Comparison of ENCODE assay signal across 8 cellular contexts in genomic region chr16:75471723-75472634, GRCh38. TPM values are rescaled to one million over a fixed set of nuclear protein-coding genes. Genes with fewer than 3 reads are reported as not detected.
A peak's percentile ranks its signal among the peaks of the same experiment; 100 is the strongest.
DNase-seq lines count a peak whose midpoint lies in the region; ATAC-seq, FAIRE-seq and TF ChIP-seq lines count a peak whose summit lies in the region.

No MANE protein-coding gene starts in this region.

- H3K36me3 ChIP-seq in K562 (ENCODE audit: control insufficient read depth, insufficient read depth, low read length) = no peaks in the 10 kb centered on the region
- H3K36me3 ChIP-seq in iPS-15b (ENCODE audit: control insufficient read depth, insufficient read depth, low read length) = no peaks in the 10 kb centered on the region
- no peaks in the 10 kb centered on the region for H3K36me3 ChIP-seq in gastrocnemius medialis

- TF ChIP-seq POLR2A in K562 (conservative IDR thresholded peaks at IDR 0.05) (no peak), gastrocnemius medialis (IDR thresholded peaks at IDR 0.05) (no peak)

- no peaks in the 10 kb centered on the region for H3K9me1 ChIP-seq in K562 (ENCODE audit: control insufficient read depth, insufficient read depth, low read length)

- no peak overlapping the region for H3K4me3 ChIP-seq in K562
- H3K4me3 ChIP-seq in iPS-15b (ENCODE audit: low read depth, low read length) = peak overlapping the region; percentile 5
- H3K4me3 ChIP-seq in gastrocnemius medialis = no peak overlapping the region

- H3K27ac ChIP-seq in K562 (ENCODE audit: extremely low read depth, low read depth, low read length) (no peak overlapping the region), gastrocnemius medialis (no peak overlapping the region)

- no peak for TF ChIP-seq EP300 in K562 (IDR thresholded peaks at IDR 0.05; ENCODE audit: low read length)

- no peaks in the 10 kb centered on the region; the same call in 1 of the 2 replicates for H4K20me1 ChIP-seq in K562 (replicated peaks; ENCODE audit: control insufficient read depth, insufficient read depth, low read length)

- H3K4me1 ChIP-seq in K562 (replicated peaks in 1 of 2; ENCODE audit: control insufficient read depth in 2 of 2, insufficient read depth in 2 of 2, low read length in 2 of 2) (no peaks in the 10 kb centered on the region), iPS-15b (ENCODE audit: control insufficient read depth, insufficient read depth, low read length) (peaks cover 12% of the 10 kb centered on the region), gastrocnemius medialis (no peaks in the 10 kb centered on the region)

- 5% methylated on average over 9 of the region's 10 CpGs for WGBS in K562 (ENCODE audit: insufficient coverage, low coverage, missing lambda C conversion rate)

- TF ChIP-seq CTCF in K562 (IDR thresholded peaks at IDR 0.05 in 2 of 3, conservative IDR thresholded peaks at IDR 0.05 in 1 of 3; ENCODE audit: insufficient read depth in 2 of 3, low read depth in 1 of 3, low read length in 3 of 3) (peak; percentile 81 to 86 (median 86)), gastrocnemius medialis (IDR thresholded peaks at IDR 0.05 in 4 of 5, conservative IDR thresholded peaks at IDR 0.05 in 1 of 5) (peak; percentile 58 to 76 (median 72))

- no peak overlapping the region for H2AFZ ChIP-seq in K562 (ENCODE audit: low read depth, low read length)

- no peak overlapping the region for H3K9ac ChIP-seq in K562 (ENCODE audit: insufficient read depth in 1 of 2, low read depth in 2 of 2, low read length in 2 of 2)
- H3K9ac ChIP-seq in iPS-15b (ENCODE audit: low read depth, low read length) = no peak overlapping the region

- no peaks in the 10 kb centered on the region for H3K79me2 ChIP-seq in K562 (ENCODE audit: control insufficient read depth, insufficient read depth, low read length)

- intact Hi-C loops in K562 (cut with micrococcal nuclease) = loop anchor here (1.0 to 2.0 kb wide), 3 partner anchors 45 to 292 kb away; no protein-coding TSS in a partner anchor
- intact Hi-C loops in gastrocnemius medialis (cut with DNase I; ENCODE audit: low total_unique reads) = loop anchor here (1.0 to 5.0 kb wide), 2 partner anchors 45 to 290 kb away; no protein-coding TSS in a partner anchor

- no peak overlapping the region for H3K4me2 ChIP-seq in K562 (ENCODE audit: insufficient read depth, low read length)

- H3K9me3 ChIP-seq in K562 (replicated peaks; ENCODE audit: control insufficient read depth, insufficient read depth, low read depth, low read length) (no peaks in the 10 kb centered on the region), iPS-15b (ENCODE audit: control insufficient read depth, insufficient read depth, low read length) (no peaks in the 10 kb centered on the region), gastrocnemius medialis (no peaks in the 10 kb centered on the region)

- peaks cover 4 to 9% of the 10 kb centered on the region in 2 experiments; a peak in 3 of 5 replicates for H3K27me3 ChIP-seq in K562 (ENCODE audit: control insufficient read depth in 2 of 2, insufficient read depth in 2 of 2, low read length in 2 of 2)
- no peaks in the 10 kb centered on the region for H3K27me3 ChIP-seq in iPS-15b (ENCODE audit: control insufficient read depth, insufficient read depth, low read length)
- no peaks in the 10 kb centered on the region for H3K27me3 ChIP-seq in gastrocnemius medialis

- ATAC-seq in GM19467 (IDR thresholded peaks at IDR 0.05; ENCODE audit: unreplicated experiment) (peak; percentile 69), K562 (peak; percentile 98), gastrocnemius medialis (peak; percentile 97 to 99)

- DNase-seq in Daoy (ENCODE audit: low read depth) (peak; percentile 38), HUDEP-2 (lab: John Stamatoyannopoulos, UW; ENCODE audit: unreplicated experiment in 76 of 76) (peak in 39 of 76 experiments; percentile 1 to 63 (median 28)), OCI-M1 (lab: John Stamatoyannopoulos, UW) (peak; percentile 80), K562 (ENCODE audit: extremely low read depth in 1 of 4, low spot score in 3 of 4) (peak; percentile 71 to 79 (median 73)), gastrocnemius medialis (peak; percentile 37 to 39), GOT3 (lab: John Stamatoyannopoulos, UW) (no peak)

- in situ Hi-C loops in K562 (cut with MboI) = loop anchor here (10.0 kb wide), 1 partner anchor 293 kb away; no protein-coding TSS in a partner anchor
- in situ Hi-C loops in gastrocnemius medialis (cut with MboI; ENCODE audit: low sequenced_read_pairs in 4 of 4) = loop anchor here (5.0 to 25.0 kb wide), 5 partner anchors 40 to 1715 kb away; partner anchors contain the start of genes KARS1 (in 1 of the 4), MON1B (in 1 of the 4), SYCE1L (in 1 of the 4) and TERF2IP (in 1 of the 4)

- FAIRE-seq in K562 (lab: Jason Lieb, UNC) = peak; percentile 96

- POLR2A ChIA-PET in K562 (lab: Yijun Ruan, JAX) = interaction anchor here (1.2 kb wide), 1 partner anchor 299 kb away, joined by 3 read pairs; no protein-coding TSS in a partner anchor

- peak; percentile 74 to 92 for TF ChIP-seq RAD21 in K562 (CRISPR knock-in tag; conservative IDR thresholded peaks at IDR 0.05 in 1 of 2, IDR thresholded peaks at IDR 0.05 in 1 of 2)

- CTCF ChIA-PET in K562 (lab: Yijun Ruan, JAX; ENCODE audit: low intra/inter-chr PET ratio) = interaction anchor here (2.3 kb wide), 1 partner anchor 293 kb away, joined by 10 read pairs; no protein-coding TSS in a partner anchor

- no TSS peak for BruUV-seq in K562 (replicated peaks; lab: Mats Ljungman, UMichigan)

RNA-seq across cellular contexts. Expression of gene TMEM170A, which starts 7.5 kb away (rescaled TPM):
- 13.1 and 29.1 TPM in 2 replicates for total RNA-seq in Daoy (2014; rRNA removed; shearing (Covaris generic))
- 30.7 and 44.8 TPM in 2 replicates for total RNA-seq in K562 (2011; cell fraction: chromatin; rRNA removed; ENCODE audit: low replicate concordance)
- 22.4 and 25.5 TPM in 2 replicates for total RNA-seq in K562 (2011; cell fraction: nucleolus; rRNA removed)
- total RNA-seq in K562 (2011; cell fraction: nucleoplasm; rRNA removed) = 32.1 and 44.1 TPM in 2 replicates
- total RNA-seq in K562 (2014; rRNA removed) (11.3 and 15.0 TPM in 2 replicates), K562 (2014; rRNA removed; fragmentation: Illumina TruSeq; extraction: Trizol) (17.6 and 18.2 TPM in 2 replicates), K562 (2015; rRNA removed; fragmentation: Illumina TruSeq; extraction: Trizol) (18.4 and 19.0 TPM in 2 replicates), K562 (2021) (16.6 and 18.0 TPM in 2 replicates), gastrocnemius medialis (1 to 10 TPM; 7.9 to 9.8 (median 8.6) TPM)
- polyA plus RNA-seq in K562 (2011; rRNA removed) (28.3 and 30.2 TPM in 2 replicates), K562 (2014; fragmentation: Illumina TruSeq; extraction: Trizol) (9.2 and 11.2 TPM in 2 replicates), K562 (2014; fragmentation: Nextera tagmentation; extraction: Ambion mirVana) (1 to 10 TPM; 6.1 to 7.3 TPM), K562 (2014; rRNA removed) (10.0 and 10.2 TPM in 2 replicates)
- polyA plus RNA-seq in K562 (2011; cell fraction: cytosol; rRNA removed) = 11.9 and 20.5 TPM in 2 replicates
- polyA plus RNA-seq in K562 (2011; cell fraction: nucleus; rRNA removed) = 13.3 and 13.8 TPM in 2 replicates
- 9.2 and 10.2 TPM in 2 replicates for polyA plus RNA-seq in K562 (2012)
- 27.1 and 27.2 TPM in 2 replicates for polyA minus RNA-seq in K562 (2011; rRNA and poly(A)+ RNA removed)
- 10.6 and 13.2 TPM in 2 replicates for polyA minus RNA-seq in K562 (2011; cell fraction: cytosol; rRNA and poly(A)+ RNA removed)
- 8.9 and 17.3 TPM in 2 replicates for polyA minus RNA-seq in K562 (2011; cell fraction: nucleus; rRNA and poly(A)+ RNA removed)

RNA-seq across cellular contexts. Expression of gene CHST6, which starts 23.3 kb away (rescaled TPM):
- total RNA-seq in Daoy (2014; rRNA removed; shearing (Covaris generic)) = 0.30 and 0.51 TPM in 2 replicates
- 0.16 TPM in 1 of 2 replicates, not detected in the other for total RNA-seq in K562 (2011; cell fraction: chromatin; rRNA removed; ENCODE audit: low replicate concordance)
- total RNA-seq in K562 (2011; cell fraction: nucleolus; rRNA removed) = under 0.01 TPM in 2 replicates
- 0.07 and 0.08 TPM in 2 replicates for total RNA-seq in K562 (2011; cell fraction: nucleoplasm; rRNA removed)
- total RNA-seq in K562 (2014; rRNA removed) = 0.05 TPM in 1 of 2 replicates, not detected in the other
- not detected in 2 replicates for total RNA-seq in K562 (2014; rRNA removed; fragmentation: Illumina TruSeq; extraction: Trizol)
- total RNA-seq in K562 (2015; rRNA removed; fragmentation: Illumina TruSeq; extraction: Trizol) = not detected in 2 replicates
- 0.02 and 0.09 TPM in 2 replicates for total RNA-seq in K562 (2021)
- polyA plus RNA-seq in K562 (2011; rRNA removed) = 0.01 TPM in 1 of 2 replicates, not detected in the other
- polyA plus RNA-seq in K562 (2011; cell fraction: cytosol; rRNA removed) = 0.04 TPM in 1 of 2 replicates, not detected in the other
- polyA plus RNA-seq in K562 (2011; cell fraction: nucleus; rRNA removed) = not detected in 2 replicates
- not detected in 2 replicates for polyA plus RNA-seq in K562 (2012)
- polyA plus RNA-seq in K562 (2014; fragmentation: Illumina TruSeq; extraction: Trizol) = not detected in 2 replicates
- not detected for polyA plus RNA-seq in K562 (2014; fragmentation: Nextera tagmentation; extraction: Ambion mirVana)
- not detected in 2 replicates for polyA plus RNA-seq in K562 (2014; rRNA removed)
- 0.04 TPM in 1 of 2 replicates, not detected in the other for polyA minus RNA-seq in K562 (2011; rRNA and poly(A)+ RNA removed)
- not detected in 2 replicates for polyA minus RNA-seq in K562 (2011; cell fraction: cytosol; rRNA and poly(A)+ RNA removed)
- polyA minus RNA-seq in K562 (2011; cell fraction: nucleus; rRNA and poly(A)+ RNA removed) = 0.11 and 0.13 TPM in 2 replicates
- under 1 TPM in 1 of 4 donors, not detected in 3; 0.07 TPM for total RNA-seq in gastrocnemius medialis

RNA-seq across cellular contexts. Expression of gene CFDP1, which starts 38.7 kb away (rescaled TPM):
- 40.6 and 41.9 TPM in 2 replicates for total RNA-seq in Daoy (2014; rRNA removed; shearing (Covaris generic))
- total RNA-seq in K562 (2011; cell fraction: chromatin; rRNA removed; ENCODE audit: low replicate concordance) = 50.7 and 123 TPM in 2 replicates
- 30.4 and 36.8 TPM in 2 replicates for total RNA-seq in K562 (2011; cell fraction: nucleolus; rRNA removed)
- 80.4 and 108 TPM in 2 replicates for total RNA-seq in K562 (2011; cell fraction: nucleoplasm; rRNA removed)
- total RNA-seq in K562 (2014; rRNA removed) (40.0 and 43.7 TPM in 2 replicates), K562 (2014; rRNA removed; fragmentation: Illumina TruSeq; extraction: Trizol) (70.4 and 73.6 TPM in 2 replicates), K562 (2015; rRNA removed; fragmentation: Illumina TruSeq; extraction: Trizol) (76.7 and 77.1 TPM in 2 replicates), K562 (2021) (30.3 and 31.5 TPM in 2 replicates), gastrocnemius medialis (10 to 100 TPM; 20.4 to 28.6 (median 24.2) TPM)
- polyA plus RNA-seq in K562 (2011; rRNA removed) (29.2 and 44.3 TPM in 2 replicates), K562 (2014; fragmentation: Illumina TruSeq; extraction: Trizol) (61.1 and 78.4 TPM in 2 replicates), K562 (2014; fragmentation: Nextera tagmentation; extraction: Ambion mirVana) (10 to 100 TPM; 33.4 to 61.7 TPM), K562 (2014; rRNA removed) (57.5 and 65.0 TPM in 2 replicates)
- polyA plus RNA-seq in K562 (2011; cell fraction: cytosol; rRNA removed) = 6.2 and 13.8 TPM in 2 replicates
- 10.1 and 10.6 TPM in 2 replicates for polyA plus RNA-seq in K562 (2011; cell fraction: nucleus; rRNA removed)
- 33.8 and 53.4 TPM in 2 replicates for polyA plus RNA-seq in K562 (2012)
- polyA minus RNA-seq in K562 (2011; rRNA and poly(A)+ RNA removed) = 40.5 and 47.0 TPM in 2 replicates
- 7.4 and 16.0 TPM in 2 replicates for polyA minus RNA-seq in K562 (2011; cell fraction: cytosol; rRNA and poly(A)+ RNA removed)
- 16.4 and 24.8 TPM in 2 replicates for polyA minus RNA-seq in K562 (2011; cell fraction: nucleus; rRNA and poly(A)+ RNA removed)
